ENCODE assay signal across 8 cellular contexts in the genomic region with DNA sequence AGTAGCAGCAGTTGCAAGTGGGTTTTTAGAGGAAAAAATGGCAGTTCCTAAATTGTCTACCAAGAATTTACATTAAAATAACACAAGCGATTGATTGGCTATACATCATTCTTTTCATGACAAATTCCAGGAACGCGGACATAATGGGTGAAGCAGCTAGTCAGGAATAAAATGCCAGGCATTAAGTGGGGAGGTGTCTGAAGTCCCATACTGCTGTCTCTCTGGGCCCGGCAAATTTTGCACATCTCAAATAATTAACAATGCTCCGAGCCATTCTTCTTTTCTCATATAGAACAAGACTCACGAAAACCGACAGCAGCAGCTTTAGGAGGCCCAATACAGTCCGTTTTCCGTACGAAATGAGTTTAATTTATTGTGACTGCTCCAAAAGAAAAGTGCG. TPM values are rescaled to one million over a fixed set of nuclear protein-coding genes. Genes with fewer than 3 reads are reported as not detected.
DNase-seq lines count a peak whose midpoint lies in the region; ATAC-seq and TF ChIP-seq lines count a peak whose summit lies in the region.

No MANE protein-coding gene starts in this region.

- peaks cover 60% of the 10 kb centered on the region for H3K4me1 Mint-ChIP-seq in activated naive CD4-positive, alpha-beta T cell treated with anti-CD3 and anti-CD28 coated beads, Interleukin-2, amount 10 ng/mL, durations not matched to agents 7 days and 5 days

- peak overlapping the region; percentile 99 for H3K4me3 Mint-ChIP-seq in activated naive CD4-positive, alpha-beta T cell treated with anti-CD3 and anti-CD28 coated beads, Interleukin-2, amount 10 ng/mL, durations not matched to agents 7 days and 5 days

- H3K4me3 ChIP-seq in astrocyte of the spinal cord (ENCODE audit: low read depth, low read length) (peak overlapping the region; percentile 93), lower lobe of right lung (peak overlapping the region; percentile 86), upper lobe of left lung (peak overlapping the region; percentile 56 to 98 (median 88))

- no peak for TF ChIP-seq EP300 in upper lobe of left lung (IDR thresholded peaks at IDR 0.05)

- DNase-seq in activated naive CD4-positive, alpha-beta T cell treated with anti-CD3 and anti-CD28 coated beads, Interleukin-2, amount 10 ng/mL, durations not matched to agents 7 days and 5 days: no peak
- DNase-seq in activated naive CD4-positive, alpha-beta T cell treated with Interleukin-2 at 50 U/mL for 16 hours: no peak
- DNase-seq in astrocyte of the spinal cord (ENCODE audit: low read depth, low spot score) (no peak), lower lobe of right lung (no peak), upper lobe of left lung (no peak), activated gamma-delta T cell treated with Interleukin-2 at 50 U/mL for 16 hours (no peak)

- H3K27ac ChIP-seq in lower lobe of right lung (peak overlapping the region; percentile 94), upper lobe of left lung (peak overlapping the region; percentile 91 to 97 (median 96))

- in situ Hi-C loops in astrocyte of the spinal cord (cut with HindIII; ENCODE audit: low sequenced_read_pairs): no loop called here

- peak overlapping the region; percentile 99 for H3K27ac Mint-ChIP-seq in activated naive CD4-positive, alpha-beta T cell treated with anti-CD3 and anti-CD28 coated beads, Interleukin-2, amount 10 ng/mL, durations not matched to agents 7 days and 5 days

- H3K27me3 Mint-ChIP-seq in activated naive CD4-positive, alpha-beta T cell treated with anti-CD3 and anti-CD28 coated beads, Interleukin-2, amount 10 ng/mL, durations not matched to agents 7 days and 5 days: no peaks in the 10 kb centered on the region

- CTCF ChIA-PET in activated naive CD4-positive, alpha-beta T cell treated with anti-CD3 and anti-CD28 coated beads, Interleukin-2, amount 10 ng/mL, durations not matched to agents 7 days and 5 days (lab: Charles Lee): interaction anchor here (0.6 to 3.4 kb wide), 8 partner anchors 10 to 158 kb away, joined by 3 to 27 read pairs (median 3); a partner anchor contains a TSS

- peaks cover 27% of the 10 kb centered on the region for H3K36me3 ChIP-seq in lower lobe of right lung
- peaks cover 4 to 24% (median 8%) of the 10 kb centered on the region in 4 donors for H3K36me3 ChIP-seq in upper lobe of left lung

- peaks cover 43% of the 10 kb centered on the region for H3K4me1 ChIP-seq in lower lobe of right lung
- H3K4me1 ChIP-seq in upper lobe of left lung: peaks cover 38 to 45% (median 39%) of the 10 kb centered on the region in 4 donors

- peaks cover 59% of the 10 kb centered on the region for H3K36me3 Mint-ChIP-seq in activated naive CD4-positive, alpha-beta T cell treated with anti-CD3 and anti-CD28 coated beads, Interleukin-2, amount 10 ng/mL, durations not matched to agents 7 days and 5 days

- no peak for ATAC-seq in lower lobe of right lung
- no peak for ATAC-seq in upper lobe of left lung (ENCODE audit: low FRiP score in 2 of 2)
- ATAC-seq in HG03025 (IDR thresholded peaks at IDR 0.05; ENCODE audit: low FRiP score, unreplicated experiment): no peak
- no peak for ATAC-seq in GM18858 (IDR thresholded peaks at IDR 0.05; ENCODE audit: unreplicated experiment)

- intact Hi-C loops in lower lobe of right lung (cut with DNase I): no loop called here

- H3K27me3 ChIP-seq in lower lobe of right lung (ENCODE audit: low read depth) (no peaks in the 10 kb centered on the region), upper lobe of left lung (no peaks in the 10 kb centered on the region)

- no peaks in the 10 kb centered on the region for H3K9me3 Mint-ChIP-seq in activated naive CD4-positive, alpha-beta T cell treated with anti-CD3 and anti-CD28 coated beads, Interleukin-2, amount 10 ng/mL, durations not matched to agents 7 days and 5 days

- WGBS in upper lobe of left lung, 2 donors: 1% methylated on average over 11 of the region's 11 CpGs

- no peak for TF ChIP-seq CTCF in astrocyte of the spinal cord (IDR thresholded peaks at IDR 0.05; ENCODE audit: low read depth, low read length)
- TF ChIP-seq CTCF in lower lobe of right lung (IDR thresholded peaks at IDR 0.05): no peak
- no peak for TF ChIP-seq CTCF in upper lobe of left lung (IDR thresholded peaks at IDR 0.05)

- H3K9me3 ChIP-seq in lower lobe of right lung (no peaks in the 10 kb centered on the region), upper lobe of left lung (no peaks in the 10 kb centered on the region)

- TF ChIP-seq POLR2A in upper lobe of left lung (IDR thresholded peaks at IDR 0.05): no peak

RNA-seq across cellular contexts. Expression of a gene that starts 0.7 kb away (rescaled TPM):
- total RNA-seq in lower lobe of right lung (153 TPM), upper lobe of left lung (100 to 1,000 TPM in 5 of 6 donors, 10 to 100 TPM in 1; 98.0 to 264 (median 171) TPM)

RNA-seq across cellular contexts. Expression of a gene that starts 0.9 kb away (rescaled TPM):
- total RNA-seq in lower lobe of right lung (24.1 TPM), upper lobe of left lung (10 to 100 TPM; 14.7 to 41.7 (median 25.5) TPM)

RNA-seq across cellular contexts. Expression of a gene that starts 15.3 kb away (rescaled TPM):
- total RNA-seq in lower lobe of right lung (6.8 TPM), upper lobe of left lung (10 to 100 TPM in 3 of 6 donors, 1 to 10 TPM in 3; 6.1 to 17.6 (median 9.6) TPM)

RNA-seq across cellular contexts. Expression of a gene that starts 21.0 kb away (rescaled TPM):
- total RNA-seq in lower lobe of right lung (9.0 TPM), upper lobe of left lung (10 to 100 TPM in 1 of 6 donors, 1 to 10 TPM in 5; 1.6 to 13.6 (median 8.1) TPM)

RNA-seq across cellular contexts. Expression of a gene that starts 33.5 kb away (rescaled TPM):
- total RNA-seq in lower lobe of right lung (1,209 TPM), upper lobe of left lung (1,000 to 10,000 TPM in 4 of 6 donors, 100 to 1,000 TPM in 2; 308 to 5,471 (median 1,242) TPM)
